Comparison of ENCODE assay signal across 27 cellular contexts in the genomic region with DNA sequence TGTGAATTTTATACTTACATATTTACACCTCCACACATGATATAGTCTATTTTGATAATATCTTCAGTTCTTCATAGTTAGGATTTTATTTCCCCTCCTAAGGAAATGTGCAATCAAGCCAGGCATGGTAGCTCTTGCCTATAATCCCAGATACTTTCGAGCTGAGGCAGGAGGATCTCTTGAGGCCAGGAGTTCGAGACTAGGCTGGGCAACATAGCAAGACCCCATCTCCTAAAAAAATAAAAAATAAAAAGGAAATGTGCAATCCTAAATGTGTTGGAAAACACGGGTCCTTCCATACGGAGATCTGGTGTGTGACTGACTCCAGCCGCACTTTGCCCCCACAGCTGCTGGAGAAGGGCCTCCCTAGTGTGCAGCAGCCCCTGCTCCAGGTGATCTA.
"Had no signal": no experiment of that assay in that cellular context is flagged by ENCODE, and none has a peak within 500 bp of the region (broad histone marks: within the 10 kb centered on the region; RNA-seq: fewer than 3 reads in every experiment).

No MANE protein-coding gene starts in this region.

- H3K36me3 Mint-ChIP-seq: activated naive CD4-positive, alpha-beta T cell treated with anti-CD3 and anti-CD28 coated beads, Interleukin-2, amount 50 U/mL, for 24 hours; activated naive CD8-positive, alpha-beta T cell treated with anti-CD3 and anti-CD28 coated beads for 36 hours had no signal

- H3K27me3 Mint-ChIP-seq: activated CD4-positive, alpha-beta memory T cell treated with anti-CD3 and anti-CD28 coated beads, Interleukin-2, amount 10 ng/mL, durations not matched to agents 7 days and 5 days; activated CD4-positive, alpha-beta T cell treated with anti-CD3 and anti-CD28 coated beads, Interleukin-2, amount 10 ng/mL, durations not matched to agents 7 days and 5 days; activated naive CD4-positive, alpha-beta T cell treated with anti-CD3 and anti-CD28 coated beads, Interleukin-2, amount 50 U/mL, for 24 hours; activated naive CD8-positive, alpha-beta T cell treated with anti-CD3 and anti-CD28 coated beads for 36 hours; activated naive CD8-positive, alpha-beta T cell treated with anti-CD3 and anti-CD28 coated beads, Interleukin-2, amount 50 U/mL, for 24 hours; T-helper 17 cell had no signal

- H3K4me1 Mint-ChIP-seq: activated naive CD4-positive, alpha-beta T cell treated with anti-CD3 and anti-CD28 coated beads, Interleukin-2, amount 50 U/mL, for 24 hours; activated naive CD8-positive, alpha-beta T cell treated with anti-CD3 and anti-CD28 coated beads for 36 hours; activated naive CD8-positive, alpha-beta T cell treated with anti-CD3 and anti-CD28 coated beads, Interleukin-2, amount 50 U/mL, for 24 hours had no signal

- ATAC-seq: activated naive CD8-positive, alpha-beta T cell treated with anti-CD3 and anti-CD28 coated beads, Interleukin-2, amount 50 U/mL, for 24 hours; activated T-cell treated with anti-CD3 and anti-CD28 coated beads, Interleukin-2, amount 50 U/mL, for 4 hours; body of pancreas; T-helper 17 cell had no signal

- H3K9me3 ChIP-seq: adrenal gland, body of pancreas, colonic mucosa, esophagus squamous epithelium had no signal

- H3K27me3 ChIP-seq: adrenal gland, body of pancreas, colonic mucosa, esophagus squamous epithelium had no signal

- H3K4me1 ChIP-seq: adrenal gland, body of pancreas, colonic mucosa, esophagus squamous epithelium had no signal

- H3K9me3 Mint-ChIP-seq: activated CD4-positive, alpha-beta memory T cell treated with anti-CD3 and anti-CD28 coated beads, Interleukin-2, amount 10 ng/mL, durations not matched to agents 7 days and 5 days; activated CD4-positive, alpha-beta T cell treated with anti-CD3 and anti-CD28 coated beads, Interleukin-2, amount 10 ng/mL, durations not matched to agents 7 days and 5 days; activated naive CD4-positive, alpha-beta T cell treated with anti-CD3 and anti-CD28 coated beads for 36 hours; activated naive CD4-positive, alpha-beta T cell treated with anti-CD3 and anti-CD28 coated beads, Interleukin-2, amount 50 U/mL, for 24 hours; activated naive CD8-positive, alpha-beta T cell treated with anti-CD3 and anti-CD28 coated beads for 36 hours; activated naive CD8-positive, alpha-beta T cell treated with anti-CD3 and anti-CD28 coated beads, Interleukin-2, amount 50 U/mL, for 24 hours; activated T-cell treated with anti-CD3 and anti-CD28 coated beads, Interleukin-2, amount 50 U/mL, for 4 hours; activated T-helper 2 cell treated with anti-CD3 and anti-CD28 coated beads, Interferon-gamma antibody, Interleukin-2, Interleukin-4, amounts not matched to agents 10 μg/mL and 5 μg/mL and 100 μg/mL, durations not matched to agents 14 hours and 24 hours and 36 hours; T-helper 2 cell treated with Interferon-gamma antibody and Interleukin-4, amounts not matched to agents 5 μg/mL and 100 μg/mL, for 36 hours had no signal

- H3K4me3 Mint-ChIP-seq: activated CD4-positive, alpha-beta memory T cell treated with anti-CD3 and anti-CD28 coated beads, Interleukin-2, amount 10 ng/mL, durations not matched to agents 7 days and 5 days; activated CD4-positive, alpha-beta T cell treated with anti-CD3 and anti-CD28 coated beads, Interleukin-2, amount 10 ng/mL, durations not matched to agents 7 days and 5 days; activated naive CD4-positive, alpha-beta T cell treated with anti-CD3 and anti-CD28 coated beads for 36 hours; activated naive CD4-positive, alpha-beta T cell treated with anti-CD3 and anti-CD28 coated beads, Interleukin-2, amount 50 U/mL, for 24 hours; activated naive CD8-positive, alpha-beta T cell treated with anti-CD3 and anti-CD28 coated beads for 36 hours; activated naive CD8-positive, alpha-beta T cell treated with anti-CD3 and anti-CD28 coated beads, Interleukin-2, amount 50 U/mL, for 24 hours; activated T-cell treated with anti-CD3 and anti-CD28 coated beads, Interleukin-2, amount 50 U/mL, for 4 hours; T-helper 17 cell; T-helper 2 cell treated with Interferon-gamma antibody and Interleukin-4, amounts not matched to agents 5 μg/mL and 100 μg/mL, for 36 hours had no signal

- H3K36me3 ChIP-seq: adrenal gland, colonic mucosa, esophagus squamous epithelium had no signal

- H3K27ac Mint-ChIP-seq: activated CD4-positive, alpha-beta memory T cell treated with anti-CD3 and anti-CD28 coated beads, Interleukin-2, amount 10 ng/mL, durations not matched to agents 7 days and 5 days; activated CD4-positive, alpha-beta T cell treated with anti-CD3 and anti-CD28 coated beads, Interleukin-2, amount 10 ng/mL, durations not matched to agents 7 days and 5 days; activated naive CD4-positive, alpha-beta T cell treated with anti-CD3 and anti-CD28 coated beads for 36 hours; activated naive CD8-positive, alpha-beta T cell treated with anti-CD3 and anti-CD28 coated beads for 36 hours; activated naive CD8-positive, alpha-beta T cell treated with anti-CD3 and anti-CD28 coated beads, Interleukin-2, amount 50 U/mL, for 24 hours; activated T-helper 2 cell treated with anti-CD3 and anti-CD28 coated beads, Interferon-gamma antibody, Interleukin-2, Interleukin-4, amounts not matched to agents 10 μg/mL and 5 μg/mL and 100 μg/mL, durations not matched to agents 14 hours and 24 hours and 36 hours; T-helper 2 cell treated with Interferon-gamma antibody and Interleukin-4, amounts not matched to agents 5 μg/mL and 100 μg/mL, for 36 hours had no signal

- H3K4me3 ChIP-seq: adrenal gland, body of pancreas, colonic mucosa, esophagus squamous epithelium had no signal

- DNase-seq: activated CD4-positive, alpha-beta memory T cell treated with anti-CD3 and anti-CD28 coated beads, Interleukin-2, amount 10 ng/mL, durations not matched to agents 7 days and 5 days; activated CD4-positive, alpha-beta T cell treated with anti-CD3 and anti-CD28 coated beads for 1 hour; activated CD4-positive, alpha-beta T cell treated with anti-CD3 and anti-CD28 coated beads for 4 hours; activated CD4-positive, alpha-beta T cell treated with anti-CD3 and anti-CD28 coated beads, Interleukin-2, amount 10 ng/mL, durations not matched to agents 7 days and 5 days; activated CD4-positive, alpha-beta T cell treated with anti-CD3 and anti-CD28 coated beads, Interleukin-2, amount 50 U/mL, for 4 hours; activated CD8-positive, alpha-beta memory T cell treated with anti-CD3 and anti-CD28 coated beads, Interleukin-2, amount 50 U/mL, for 48 hours; activated effector memory CD4-positive, alpha-beta T cell treated with anti-CD3 and anti-CD28 coated beads, Interleukin-2, amount 50 U/mL, for 16 hours; activated naive CD4-positive, alpha-beta T cell treated with anti-CD3 and anti-CD28 coated beads for 36 hours; activated naive CD8-positive, alpha-beta T cell treated with anti-CD3 and anti-CD28 coated beads for 36 hours; activated naive CD8-positive, alpha-beta T cell treated with anti-CD3 and anti-CD28 coated beads, Interleukin-2, amount 50 U/mL, for 24 hours; activated T-cell treated with anti-CD3 and anti-CD28 coated beads, Interleukin-2, amount 50 U/mL, for 4 hours; adrenal gland; amygdala; aorta; body of pancreas; caudate nucleus; cerebellar nuclear complex; colonic mucosa; effector CD8-positive, alpha-beta T cell; esophagus squamous epithelium; head of caudate nucleus; T-helper 1 cell; T-helper 17 cell; T1000 had no signal
